ENCODE assay signal across 27 cellular contexts in genomic region chr3:56304069-56304468, GRCh38.
"Had no signal": no experiment of that assay in that cellular context is flagged by ENCODE, and none has a peak within 500 bp of the region (broad histone marks: within the 10 kb centered on the region; RNA-seq: fewer than 3 reads in every experiment).

No MANE protein-coding gene starts in this region.

- H3K79me2 ChIP-seq: hepatocyte had no signal

- H3K27me3 ChIP-seq: brain microvascular endothelial cell, colonic mucosa, esophagus squamous epithelium, hepatocyte had no signal

- H3K27ac ChIP-seq: brain microvascular endothelial cell, colonic mucosa, epithelial cell of prostate, esophagus squamous epithelium, hepatocyte had no signal

- H3K4me3 ChIP-seq: colonic mucosa, esophagus squamous epithelium, hepatocyte had no signal

- H3K4me1 Mint-ChIP-seq: activated CD4-positive, alpha-beta T cell treated with anti-CD3 and anti-CD28 coated beads for 36 hours; activated naive CD4-positive, alpha-beta T cell treated with anti-CD3 and anti-CD28 coated beads, Interleukin-2, amount 10 ng/mL, durations not matched to agents 7 days and 5 days; activated naive CD8-positive, alpha-beta T cell treated with anti-CD3 and anti-CD28 coated beads, Interleukin-2, amount 10 ng/mL, durations not matched to agents 7 days and 5 days had no signal

- H3K27ac Mint-ChIP-seq: activated CD4-positive, alpha-beta memory T cell treated with anti-CD3 and anti-CD28 coated beads for 36 hours; activated CD4-positive, alpha-beta T cell treated with anti-CD3 and anti-CD28 coated beads for 36 hours; activated CD4-positive, alpha-beta T cell treated with anti-CD3 and anti-CD28 coated beads, Interleukin-2, amount 10 ng/mL, durations not matched to agents 24 days and 14 days; activated CD8-positive, alpha-beta memory T cell treated with anti-CD3 and anti-CD28 coated beads, Interleukin-2, amount 10 ng/mL, durations not matched to agents 7 days and 5 days; activated CD8-positive, alpha-beta T cell treated with anti-CD3 and anti-CD28 coated beads, Interleukin-2, amount 10 ng/mL, durations not matched to agents 7 days and 5 days; activated naive CD4-positive, alpha-beta T cell treated with anti-CD3 and anti-CD28 coated beads, Interleukin-2, amount 10 ng/mL, durations not matched to agents 7 days and 5 days; activated naive CD4-positive, alpha-beta T cell treated with anti-CD3 and anti-CD28 coated beads, Interleukin-2, amount 50 U/mL, for 72 hours; activated naive CD8-positive, alpha-beta T cell treated with anti-CD3 and anti-CD28 coated beads, Interleukin-2, amount 10 ng/mL, durations not matched to agents 7 days and 5 days; activated T-helper 1 cell treated with anti-CD3 and anti-CD28 coated beads, Interleukin-12 subunit alpha, Interleukin-12 subunit beta, Interleukin-2, Interleukin-4 antibody, amounts not matched to agents 30 ng/mL and 10 ng/mL and 1 ng/mL, durations not matched to agents 14 hours and 24 hours and 36 hours; activated T-helper 2 cell treated with anti-CD3 and anti-CD28 coated beads, Interferon-gamma antibody, Interleukin-2, Interleukin-4, amounts not matched to agents 10 μg/mL and 5 μg/mL and 100 μg/mL, durations not matched to agents 14 hours and 24 hours and 36 hours had no signal

- H3K9me3 Mint-ChIP-seq: activated CD4-positive, alpha-beta memory T cell treated with anti-CD3 and anti-CD28 coated beads for 36 hours; activated CD4-positive, alpha-beta T cell treated with anti-CD3 and anti-CD28 coated beads, Interleukin-2, amount 10 ng/mL, durations not matched to agents 24 days and 14 days; activated naive CD4-positive, alpha-beta T cell treated with anti-CD3 and anti-CD28 coated beads, Interleukin-2, amount 10 ng/mL, durations not matched to agents 7 days and 5 days; activated naive CD8-positive, alpha-beta T cell treated with anti-CD3 and anti-CD28 coated beads, Interleukin-2, amount 10 ng/mL, durations not matched to agents 7 days and 5 days; activated T-helper 1 cell treated with anti-CD3 and anti-CD28 coated beads, Interleukin-12 subunit alpha, Interleukin-12 subunit beta, Interleukin-2, Interleukin-4 antibody, amounts not matched to agents 30 ng/mL and 10 ng/mL and 1 ng/mL, durations not matched to agents 14 hours and 24 hours and 36 hours; activated T-helper 2 cell treated with anti-CD3 and anti-CD28 coated beads, Interferon-gamma antibody, Interleukin-2, Interleukin-4, amounts not matched to agents 10 μg/mL and 5 μg/mL and 100 μg/mL, durations not matched to agents 14 hours and 24 hours and 36 hours had no signal

- H3K4me3 Mint-ChIP-seq: activated CD4-positive, alpha-beta memory T cell treated with anti-CD3 and anti-CD28 coated beads for 36 hours; activated CD4-positive, alpha-beta T cell treated with anti-CD3 and anti-CD28 coated beads for 36 hours; activated CD4-positive, alpha-beta T cell treated with anti-CD3 and anti-CD28 coated beads, Interleukin-2, amount 10 ng/mL, durations not matched to agents 24 days and 14 days; activated CD8-positive, alpha-beta memory T cell treated with anti-CD3 and anti-CD28 coated beads, Interleukin-2, amount 10 ng/mL, durations not matched to agents 7 days and 5 days; activated CD8-positive, alpha-beta T cell treated with anti-CD3 and anti-CD28 coated beads, Interleukin-2, amount 10 ng/mL, durations not matched to agents 7 days and 5 days; activated naive CD4-positive, alpha-beta T cell treated with anti-CD3 and anti-CD28 coated beads, Interleukin-2, amount 10 ng/mL, durations not matched to agents 7 days and 5 days; activated naive CD8-positive, alpha-beta T cell treated with anti-CD3 and anti-CD28 coated beads, Interleukin-2, amount 10 ng/mL, durations not matched to agents 7 days and 5 days; activated T-helper 1 cell treated with anti-CD3 and anti-CD28 coated beads, Interleukin-12 subunit alpha, Interleukin-12 subunit beta, Interleukin-2, Interleukin-4 antibody, amounts not matched to agents 30 ng/mL and 10 ng/mL and 1 ng/mL, durations not matched to agents 14 hours and 24 hours and 36 hours had no signal

- H3K4me1 ChIP-seq: colonic mucosa, esophagus squamous epithelium had no signal

- H3K36me3 ChIP-seq: brain microvascular endothelial cell, colonic mucosa, esophagus squamous epithelium had no signal

- DNase-seq: activated CD4-positive, CD25-positive, alpha-beta regulatory T cell; activated CD4-positive, CD25-positive, alpha-beta regulatory T cell treated with anti-CD3 and anti-CD28 coated beads, Interleukin-2, amount 50 U/mL, for 72 hours; activated CD8-positive, alpha-beta memory T cell treated with anti-CD3 and anti-CD28 coated beads, Interleukin-2, amount 50 U/mL, for 4 hours; activated effector memory CD4-positive, alpha-beta T cell treated with anti-CD3 and anti-CD28 coated beads, Interleukin-2, amount 50 U/mL, for 16 hours; activated naive CD4-positive, alpha-beta T cell; activated naive CD8-positive, alpha-beta T cell treated with anti-CD3 and anti-CD28 coated beads, Interleukin-2, amount 10 ng/mL, durations not matched to agents 7 days and 5 days; activated T-cell treated with anti-CD3 and anti-CD28 coated beads, Interleukin-2, amount 50 U/mL, for 1 hour; central memory CD4-positive, alpha-beta T cell; cerebellar nuclear complex; effector CD8-positive, alpha-beta T cell; esophagus squamous epithelium had no signal

- H3K9me3 ChIP-seq: colonic mucosa, esophagus squamous epithelium had no signal

- H2AFZ ChIP-seq: hepatocyte had no signal

- H3K4me2 ChIP-seq: hepatocyte had no signal

- ATAC-seq: activated CD4-positive, alpha-beta T cell treated with anti-CD3 and anti-CD28 coated beads for 36 hours had no signal

- FAIRE-seq: astrocyte, endometrium, frontal cortex had no signal
